1 cellular context compared by ENCODE assay signal in the genomic region with DNA sequence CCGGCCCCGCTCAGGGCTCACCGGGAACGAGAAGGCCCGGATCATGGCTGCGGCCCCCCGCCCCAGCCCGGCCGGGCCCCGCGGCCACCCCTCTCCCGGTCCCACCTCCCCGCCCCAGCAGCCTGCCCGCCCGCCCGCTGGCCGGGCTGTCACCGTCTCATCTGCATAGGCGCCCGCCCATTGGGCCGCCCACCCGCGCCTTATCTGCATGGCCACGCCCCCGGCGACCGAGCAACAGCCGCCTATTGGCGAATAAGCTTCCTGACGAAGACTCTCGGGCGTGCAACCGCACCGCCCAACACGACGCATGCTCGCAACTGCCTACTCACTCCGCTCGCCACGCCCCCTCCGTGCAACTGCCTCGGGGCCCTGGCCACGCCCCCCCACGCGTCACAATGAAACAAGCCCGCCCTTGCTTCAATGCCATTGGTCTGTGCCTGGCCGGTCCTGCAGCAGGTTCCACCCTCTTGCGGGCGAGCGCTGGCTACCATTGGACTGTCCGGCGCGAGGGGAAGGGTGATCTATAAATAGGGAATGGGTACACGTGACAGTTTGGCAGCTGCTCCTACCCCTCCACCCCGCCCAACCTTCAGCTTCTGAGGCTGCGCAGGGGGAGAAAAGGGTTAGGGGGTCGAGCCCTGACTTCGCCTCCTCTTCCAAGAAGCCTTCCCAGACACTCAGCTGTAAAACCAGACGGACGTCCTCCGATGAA.
TF ChIP-seq lines count a peak whose summit lies in the region.

A gene with protein sequence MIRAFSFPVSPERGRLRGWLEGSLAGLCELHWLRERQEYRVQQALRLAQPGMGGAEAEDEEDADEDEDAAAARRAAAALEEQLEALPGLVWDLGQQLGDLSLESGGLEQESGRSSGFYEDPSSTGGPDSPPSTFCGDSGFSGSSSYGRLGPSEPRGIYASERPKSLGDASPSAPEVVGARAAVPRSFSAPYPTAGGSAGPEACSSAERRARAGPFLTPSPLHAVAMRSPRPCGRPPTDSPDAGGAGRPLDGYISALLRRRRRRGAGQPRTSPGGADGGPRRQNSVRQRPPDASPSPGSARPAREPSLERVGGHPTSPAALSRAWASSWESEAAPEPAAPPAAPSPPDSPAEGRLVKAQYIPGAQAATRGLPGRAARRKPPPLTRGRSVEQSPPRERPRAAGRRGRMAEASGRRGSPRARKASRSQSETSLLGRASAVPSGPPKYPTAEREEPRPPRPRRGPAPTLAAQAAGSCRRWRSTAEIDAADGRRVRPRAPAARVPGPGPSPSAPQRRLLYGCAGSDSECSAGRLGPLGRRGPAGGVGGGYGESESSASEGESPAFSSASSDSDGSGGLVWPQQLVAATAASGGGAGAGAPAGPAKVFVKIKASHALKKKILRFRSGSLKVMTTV (minus strand): TSS at position 163 of the 712 bp plus-strand sequence. CDS start 118 bp downstream, at position 45.

TF ChIP-seq in GM12878, 131 proteins besides CTCF, POLR2A, EP300 and RAD21 (continued from another document and continues in another):
- TF ChIP-seq MEF2B (IDR thresholded peaks at IDR 0.05; ENCODE audit: partially characterized antibody, poor library complexity, severe bottlenecking) (peak; percentile 71), ZNF622 (IDR thresholded peaks at IDR 0.05) (no peak), SP1 (IDR thresholded peaks at IDR 0.05; ENCODE audit: low read depth, low read length) (peak; percentile 92), NR2F1 (conservative IDR thresholded peaks at IDR 0.05) (no peak), SPI1 (IDR thresholded peaks at IDR 0.05; ENCODE audit: borderline replicate concordance, insufficient read depth, low read depth, low read length) (no peak), SRF (IDR thresholded peaks at IDR 0.05; ENCODE audit: low read depth in 2 of 2, low read length in 2 of 2) (0 out of 4 replicates have a peak, but pooled peaks of 1 of the 2 experiments have one; percentile 52), STAT3 (IDR thresholded peaks at IDR 0.05; ENCODE audit: low read depth, low read length) (no peak), SIX5 (IDR thresholded peaks at IDR 0.05; ENCODE audit: low read depth, low read length, severe bottlenecking) (no peak), SUZ12 (IDR thresholded peaks at IDR 0.05; ENCODE audit: unreplicated experiment) (no peak), PAX5 (IDR thresholded peaks at IDR 0.05; ENCODE audit: borderline replicate concordance, low read depth, low read length) (no peak), RB1 (IDR thresholded peaks at IDR 0.05; ENCODE audit: borderline replicate concordance) (no peak), TCF12 (IDR thresholded peaks at IDR 0.05; ENCODE audit: low read depth, low read length) (peak; percentile 41; the same call in 1 of the 2 replicates), MEF2A (IDR thresholded peaks at IDR 0.05; ENCODE audit: insufficient read depth, low read depth, low read length) (peak; percentile 76), CEBPB (IDR thresholded peaks at IDR 0.05; ENCODE audit: borderline replicate concordance in 1 of 2, low read depth in 2 of 2, low read length in 2 of 2) (no peak), ETV6 (conservative IDR thresholded peaks at IDR 0.05 in 1 of 2, IDR thresholded peaks at IDR 0.05 in 1 of 2; ENCODE audit: borderline replicate concordance in 1 of 2, low read depth in 1 of 2) (no peak), RCOR1 (conservative IDR thresholded peaks at IDR 0.05; ENCODE audit: low read depth, low read length) (no peak), NR2C1 (IDR thresholded peaks at IDR 0.05) (no peak), TCF7 (IDR thresholded peaks at IDR 0.05; ENCODE audit: borderline replicate concordance) (no peak), TBL1XR1 (IDR thresholded peaks at IDR 0.05; ENCODE audit: low read depth, low read length) (no peak), HDGF (IDR thresholded peaks at IDR 0.05) (peak; percentile 100), RBBP5 (conservative IDR thresholded peaks at IDR 0.05) (no peak), STAT1 (conservative IDR thresholded peaks at IDR 0.05) (no peak)
- TF ChIP-seq, protein P1, sequence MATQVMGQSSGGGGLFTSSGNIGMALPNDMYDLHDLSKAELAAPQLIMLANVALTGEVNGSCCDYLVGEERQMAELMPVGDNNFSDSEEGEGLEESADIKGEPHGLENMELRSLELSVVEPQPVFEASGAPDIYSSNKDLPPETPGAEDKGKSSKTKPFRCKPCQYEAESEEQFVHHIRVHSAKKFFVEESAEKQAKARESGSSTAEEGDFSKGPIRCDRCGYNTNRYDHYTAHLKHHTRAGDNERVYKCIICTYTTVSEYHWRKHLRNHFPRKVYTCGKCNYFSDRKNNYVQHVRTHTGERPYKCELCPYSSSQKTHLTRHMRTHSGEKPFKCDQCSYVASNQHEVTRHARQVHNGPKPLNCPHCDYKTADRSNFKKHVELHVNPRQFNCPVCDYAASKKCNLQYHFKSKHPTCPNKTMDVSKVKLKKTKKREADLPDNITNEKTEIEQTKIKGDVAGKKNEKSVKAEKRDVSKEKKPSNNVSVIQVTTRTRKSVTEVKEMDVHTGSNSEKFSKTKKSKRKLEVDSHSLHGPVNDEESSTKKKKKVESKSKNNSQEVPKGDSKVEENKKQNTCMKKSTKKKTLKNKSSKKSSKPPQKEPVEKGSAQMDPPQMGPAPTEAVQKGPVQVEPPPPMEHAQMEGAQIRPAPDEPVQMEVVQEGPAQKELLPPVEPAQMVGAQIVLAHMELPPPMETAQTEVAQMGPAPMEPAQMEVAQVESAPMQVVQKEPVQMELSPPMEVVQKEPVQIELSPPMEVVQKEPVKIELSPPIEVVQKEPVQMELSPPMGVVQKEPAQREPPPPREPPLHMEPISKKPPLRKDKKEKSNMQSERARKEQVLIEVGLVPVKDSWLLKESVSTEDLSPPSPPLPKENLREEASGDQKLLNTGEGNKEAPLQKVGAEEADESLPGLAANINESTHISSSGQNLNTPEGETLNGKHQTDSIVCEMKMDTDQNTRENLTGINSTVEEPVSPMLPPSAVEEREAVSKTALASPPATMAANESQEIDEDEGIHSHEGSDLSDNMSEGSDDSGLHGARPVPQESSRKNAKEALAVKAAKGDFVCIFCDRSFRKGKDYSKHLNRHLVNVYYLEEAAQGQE (IDR thresholded peaks at IDR 0.05; ENCODE audit: low read depth, low read length), result no peak
- TF ChIP-seq, protein P2, sequence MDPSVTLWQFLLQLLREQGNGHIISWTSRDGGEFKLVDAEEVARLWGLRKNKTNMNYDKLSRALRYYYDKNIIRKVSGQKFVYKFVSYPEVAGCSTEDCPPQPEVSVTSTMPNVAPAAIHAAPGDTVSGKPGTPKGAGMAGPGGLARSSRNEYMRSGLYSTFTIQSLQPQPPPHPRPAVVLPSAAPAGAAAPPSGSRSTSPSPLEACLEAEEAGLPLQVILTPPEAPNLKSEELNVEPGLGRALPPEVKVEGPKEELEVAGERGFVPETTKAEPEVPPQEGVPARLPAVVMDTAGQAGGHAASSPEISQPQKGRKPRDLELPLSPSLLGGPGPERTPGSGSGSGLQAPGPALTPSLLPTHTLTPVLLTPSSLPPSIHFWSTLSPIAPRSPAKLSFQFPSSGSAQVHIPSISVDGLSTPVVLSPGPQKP (IDR thresholded peaks at IDR 0.05; ENCODE audit: low read depth, low read length), result no peak; the same call in 1 of the 2 replicates
- TF ChIP-seq, protein P3, sequence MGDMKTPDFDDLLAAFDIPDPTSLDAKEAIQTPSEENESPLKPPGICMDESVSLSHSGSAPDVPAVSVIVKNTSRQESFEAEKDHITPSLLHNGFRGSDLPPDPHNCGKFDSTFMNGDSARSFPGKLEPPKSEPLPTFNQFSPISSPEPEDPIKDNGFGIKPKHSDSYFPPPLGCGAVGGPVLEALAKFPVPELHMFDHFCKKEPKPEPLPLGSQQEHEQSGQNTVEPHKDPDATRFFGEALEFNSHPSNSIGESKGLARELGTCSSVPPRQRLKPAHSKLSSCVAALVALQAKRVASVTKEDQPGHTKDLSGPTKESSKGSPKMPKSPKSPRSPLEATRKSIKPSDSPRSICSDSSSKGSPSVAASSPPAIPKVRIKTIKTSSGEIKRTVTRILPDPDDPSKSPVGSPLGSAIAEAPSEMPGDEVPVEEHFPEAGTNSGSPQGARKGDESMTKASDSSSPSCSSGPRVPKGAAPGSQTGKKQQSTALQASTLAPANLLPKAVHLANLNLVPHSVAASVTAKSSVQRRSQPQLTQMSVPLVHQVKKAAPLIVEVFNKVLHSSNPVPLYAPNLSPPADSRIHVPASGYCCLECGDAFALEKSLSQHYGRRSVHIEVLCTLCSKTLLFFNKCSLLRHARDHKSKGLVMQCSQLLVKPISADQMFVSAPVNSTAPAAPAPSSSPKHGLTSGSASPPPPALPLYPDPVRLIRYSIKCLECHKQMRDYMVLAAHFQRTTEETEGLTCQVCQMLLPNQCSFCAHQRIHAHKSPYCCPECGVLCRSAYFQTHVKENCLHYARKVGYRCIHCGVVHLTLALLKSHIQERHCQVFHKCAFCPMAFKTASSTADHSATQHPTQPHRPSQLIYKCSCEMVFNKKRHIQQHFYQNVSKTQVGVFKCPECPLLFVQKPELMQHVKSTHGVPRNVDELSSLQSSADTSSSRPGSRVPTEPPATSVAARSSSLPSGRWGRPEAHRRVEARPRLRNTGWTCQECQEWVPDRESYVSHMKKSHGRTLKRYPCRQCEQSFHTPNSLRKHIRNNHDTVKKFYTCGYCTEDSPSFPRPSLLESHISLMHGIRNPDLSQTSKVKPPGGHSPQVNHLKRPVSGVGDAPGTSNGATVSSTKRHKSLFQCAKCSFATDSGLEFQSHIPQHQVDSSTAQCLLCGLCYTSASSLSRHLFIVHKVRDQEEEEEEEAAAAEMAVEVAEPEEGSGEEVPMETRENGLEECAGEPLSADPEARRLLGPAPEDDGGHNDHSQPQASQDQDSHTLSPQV (IDR thresholded peaks at IDR 0.05), result no peak
- TF ChIP-seq, protein P4, sequence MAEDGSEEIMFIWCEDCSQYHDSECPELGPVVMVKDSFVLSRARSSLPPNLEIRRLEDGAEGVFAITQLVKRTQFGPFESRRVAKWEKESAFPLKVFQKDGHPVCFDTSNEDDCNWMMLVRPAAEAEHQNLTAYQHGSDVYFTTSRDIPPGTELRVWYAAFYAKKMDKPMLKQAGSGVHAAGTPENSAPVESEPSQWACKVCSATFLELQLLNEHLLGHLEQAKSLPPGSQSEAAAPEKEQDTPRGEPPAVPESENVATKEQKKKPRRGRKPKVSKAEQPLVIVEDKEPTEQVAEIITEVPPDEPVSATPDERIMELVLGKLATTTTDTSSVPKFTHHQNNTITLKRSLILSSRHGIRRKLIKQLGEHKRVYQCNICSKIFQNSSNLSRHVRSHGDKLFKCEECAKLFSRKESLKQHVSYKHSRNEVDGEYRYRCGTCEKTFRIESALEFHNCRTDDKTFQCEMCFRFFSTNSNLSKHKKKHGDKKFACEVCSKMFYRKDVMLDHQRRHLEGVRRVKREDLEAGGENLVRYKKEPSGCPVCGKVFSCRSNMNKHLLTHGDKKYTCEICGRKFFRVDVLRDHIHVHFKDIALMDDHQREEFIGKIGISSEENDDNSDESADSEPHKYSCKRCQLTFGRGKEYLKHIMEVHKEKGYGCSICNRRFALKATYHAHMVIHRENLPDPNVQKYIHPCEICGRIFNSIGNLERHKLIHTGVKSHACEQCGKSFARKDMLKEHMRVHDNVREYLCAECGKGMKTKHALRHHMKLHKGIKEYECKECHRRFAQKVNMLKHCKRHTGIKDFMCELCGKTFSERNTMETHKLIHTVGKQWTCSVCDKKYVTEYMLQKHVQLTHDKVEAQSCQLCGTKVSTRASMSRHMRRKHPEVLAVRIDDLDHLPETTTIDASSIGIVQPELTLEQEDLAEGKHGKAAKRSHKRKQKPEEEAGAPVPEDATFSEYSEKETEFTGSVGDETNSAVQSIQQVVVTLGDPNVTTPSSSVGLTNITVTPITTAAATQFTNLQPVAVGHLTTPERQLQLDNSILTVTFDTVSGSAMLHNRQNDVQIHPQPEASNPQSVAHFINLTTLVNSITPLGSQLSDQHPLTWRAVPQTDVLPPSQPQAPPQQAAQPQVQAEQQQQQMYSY (CRISPR knock-in tag; IDR thresholded peaks at IDR 0.05), result no peak
- TF ChIP-seq, protein P5, sequence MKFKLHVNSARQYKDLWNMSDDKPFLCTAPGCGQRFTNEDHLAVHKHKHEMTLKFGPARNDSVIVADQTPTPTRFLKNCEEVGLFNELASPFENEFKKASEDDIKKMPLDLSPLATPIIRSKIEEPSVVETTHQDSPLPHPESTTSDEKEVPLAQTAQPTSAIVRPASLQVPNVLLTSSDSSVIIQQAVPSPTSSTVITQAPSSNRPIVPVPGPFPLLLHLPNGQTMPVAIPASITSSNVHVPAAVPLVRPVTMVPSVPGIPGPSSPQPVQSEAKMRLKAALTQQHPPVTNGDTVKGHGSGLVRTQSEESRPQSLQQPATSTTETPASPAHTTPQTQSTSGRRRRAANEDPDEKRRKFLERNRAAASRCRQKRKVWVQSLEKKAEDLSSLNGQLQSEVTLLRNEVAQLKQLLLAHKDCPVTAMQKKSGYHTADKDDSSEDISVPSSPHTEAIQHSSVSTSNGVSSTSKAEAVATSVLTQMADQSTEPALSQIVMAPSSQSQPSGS (IDR thresholded peaks at IDR 0.05; ENCODE audit: low read length), result no peak
- TF ChIP-seq, protein P6, sequence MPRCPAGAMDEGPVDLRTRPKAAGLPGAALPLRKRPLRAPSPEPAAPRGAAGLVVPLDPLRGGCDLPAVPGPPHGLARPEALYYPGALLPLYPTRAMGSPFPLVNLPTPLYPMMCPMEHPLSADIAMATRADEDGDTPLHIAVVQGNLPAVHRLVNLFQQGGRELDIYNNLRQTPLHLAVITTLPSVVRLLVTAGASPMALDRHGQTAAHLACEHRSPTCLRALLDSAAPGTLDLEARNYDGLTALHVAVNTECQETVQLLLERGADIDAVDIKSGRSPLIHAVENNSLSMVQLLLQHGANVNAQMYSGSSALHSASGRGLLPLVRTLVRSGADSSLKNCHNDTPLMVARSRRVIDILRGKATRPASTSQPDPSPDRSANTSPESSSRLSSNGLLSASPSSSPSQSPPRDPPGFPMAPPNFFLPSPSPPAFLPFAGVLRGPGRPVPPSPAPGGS (IDR thresholded peaks at IDR 0.05; ENCODE audit: borderline replicate concordance, insufficient read depth, low read depth, low read length, poor library complexity, severe bottlenecking), result no peak
- TF ChIP-seq, protein P7, sequence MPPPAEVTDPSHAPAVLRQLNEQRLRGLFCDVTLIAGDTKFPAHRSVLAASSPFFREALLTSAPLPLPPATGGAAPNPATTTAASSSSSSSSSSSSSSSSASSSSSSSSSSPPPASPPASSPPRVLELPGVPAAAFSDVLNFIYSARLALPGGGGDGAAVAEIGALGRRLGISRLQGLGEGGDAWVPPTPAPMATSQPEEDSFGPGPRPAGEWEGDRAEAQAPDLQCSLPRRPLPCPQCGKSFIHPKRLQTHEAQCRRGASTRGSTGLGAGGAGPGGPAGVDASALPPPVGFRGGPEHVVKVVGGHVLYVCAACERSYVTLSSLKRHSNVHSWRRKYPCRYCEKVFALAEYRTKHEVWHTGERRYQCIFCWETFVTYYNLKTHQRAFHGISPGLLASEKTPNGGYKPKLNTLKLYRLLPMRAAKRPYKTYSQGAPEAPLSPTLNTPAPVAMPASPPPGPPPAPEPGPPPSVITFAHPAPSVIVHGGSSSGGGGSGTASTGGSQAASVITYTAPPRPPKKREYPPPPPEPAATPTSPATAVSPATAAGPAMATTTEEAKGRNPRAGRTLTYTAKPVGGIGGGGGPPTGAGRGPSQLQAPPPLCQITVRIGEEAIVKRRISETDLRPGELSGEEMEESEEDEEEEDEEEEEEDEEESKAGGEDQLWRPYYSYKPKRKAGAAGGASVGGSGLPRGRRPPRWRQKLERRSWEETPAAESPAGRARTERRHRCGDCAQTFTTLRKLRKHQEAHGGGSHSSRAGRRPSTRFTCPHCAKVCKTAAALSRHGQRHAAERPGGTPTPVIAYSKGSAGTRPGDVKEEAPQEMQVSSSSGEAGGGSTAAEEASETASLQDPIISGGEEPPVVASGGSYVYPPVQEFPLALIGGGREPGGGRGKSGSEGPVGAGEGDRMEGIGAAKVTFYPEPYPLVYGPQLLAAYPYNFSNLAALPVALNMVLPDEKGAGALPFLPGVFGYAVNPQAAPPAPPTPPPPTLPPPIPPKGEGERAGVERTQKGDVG (CRISPR knock-in tag; IDR thresholded peaks at IDR 0.05), result no peak
